Comparison of ENCODE assay signal across 2 cellular contexts in the genomic region with DNA sequence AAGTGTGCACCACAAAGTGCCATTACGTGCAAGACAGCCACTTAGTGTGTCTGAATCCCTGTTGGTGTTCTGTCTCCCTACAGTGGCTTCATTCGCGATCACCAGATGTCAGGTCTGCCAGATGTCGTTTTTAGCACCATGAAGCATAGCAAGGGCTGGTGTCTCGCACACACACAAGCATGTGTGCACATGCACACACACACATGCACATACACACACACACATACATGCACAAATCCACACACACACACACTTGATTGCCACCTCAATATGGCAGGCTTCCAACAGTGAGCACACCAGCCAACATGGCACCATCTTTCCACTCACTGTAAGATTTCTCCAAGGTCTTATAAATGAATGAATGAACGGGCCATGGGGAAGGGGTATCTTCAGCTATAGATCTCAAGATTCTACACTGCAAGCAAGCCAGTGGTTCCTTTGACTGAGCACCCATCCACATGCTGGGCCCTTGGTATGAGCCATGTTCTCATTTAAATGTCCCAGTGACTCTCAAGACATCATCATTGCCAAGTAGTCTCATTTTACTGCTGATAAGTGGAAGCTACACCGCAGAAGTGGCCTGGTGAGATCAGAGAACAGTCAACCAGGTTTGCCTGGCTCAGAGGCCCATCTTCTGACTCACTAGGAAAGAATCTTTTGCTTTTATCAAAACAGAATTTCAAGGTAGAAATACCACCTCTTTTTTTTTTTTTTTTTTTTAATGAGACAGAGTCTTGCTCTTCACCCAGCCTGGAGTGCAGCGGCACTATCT.
A peak's percentile ranks its signal among the peaks of the same experiment; 100 is the strongest.
TF ChIP-seq lines count a peak whose summit lies in the region.

No MANE protein-coding gene starts in this region.

TF ChIP-seq in A549, 52 proteins besides CTCF, POLR2A, EP300 and RAD21 (continued from another document):
- no peak for TF ChIP-seq NFE2L2 (conservative IDR thresholded peaks at IDR 0.05; ENCODE audit: low read length)
- no peak for TF ChIP-seq RARB (CRISPR knock-in tag; IDR thresholded peaks at IDR 0.05)
- TF ChIP-seq JUN (IDR thresholded peaks at IDR 0.05) = no peak
- TF ChIP-seq PHF8 (IDR thresholded peaks at IDR 0.05; ENCODE audit: borderline replicate concordance, low read depth) = no peak
- no peak for TF ChIP-seq KDM1A (IDR thresholded peaks at IDR 0.05; ENCODE audit: low read depth)
- TF ChIP-seq KDM5A (IDR thresholded peaks at IDR 0.05) = no peak
- TF ChIP-seq FOSL2 (IDR thresholded peaks at IDR 0.05) = no peak
- no peak for TF ChIP-seq FOSL2 (CRISPR knock-in tag; IDR thresholded peaks at IDR 0.05)
- TF ChIP-seq JUNB (IDR thresholded peaks at IDR 0.05) = no peak
- no peak for TF ChIP-seq NR3C1 (IDR thresholded peaks at IDR 0.05)
- TF ChIP-seq, protein P1, sequence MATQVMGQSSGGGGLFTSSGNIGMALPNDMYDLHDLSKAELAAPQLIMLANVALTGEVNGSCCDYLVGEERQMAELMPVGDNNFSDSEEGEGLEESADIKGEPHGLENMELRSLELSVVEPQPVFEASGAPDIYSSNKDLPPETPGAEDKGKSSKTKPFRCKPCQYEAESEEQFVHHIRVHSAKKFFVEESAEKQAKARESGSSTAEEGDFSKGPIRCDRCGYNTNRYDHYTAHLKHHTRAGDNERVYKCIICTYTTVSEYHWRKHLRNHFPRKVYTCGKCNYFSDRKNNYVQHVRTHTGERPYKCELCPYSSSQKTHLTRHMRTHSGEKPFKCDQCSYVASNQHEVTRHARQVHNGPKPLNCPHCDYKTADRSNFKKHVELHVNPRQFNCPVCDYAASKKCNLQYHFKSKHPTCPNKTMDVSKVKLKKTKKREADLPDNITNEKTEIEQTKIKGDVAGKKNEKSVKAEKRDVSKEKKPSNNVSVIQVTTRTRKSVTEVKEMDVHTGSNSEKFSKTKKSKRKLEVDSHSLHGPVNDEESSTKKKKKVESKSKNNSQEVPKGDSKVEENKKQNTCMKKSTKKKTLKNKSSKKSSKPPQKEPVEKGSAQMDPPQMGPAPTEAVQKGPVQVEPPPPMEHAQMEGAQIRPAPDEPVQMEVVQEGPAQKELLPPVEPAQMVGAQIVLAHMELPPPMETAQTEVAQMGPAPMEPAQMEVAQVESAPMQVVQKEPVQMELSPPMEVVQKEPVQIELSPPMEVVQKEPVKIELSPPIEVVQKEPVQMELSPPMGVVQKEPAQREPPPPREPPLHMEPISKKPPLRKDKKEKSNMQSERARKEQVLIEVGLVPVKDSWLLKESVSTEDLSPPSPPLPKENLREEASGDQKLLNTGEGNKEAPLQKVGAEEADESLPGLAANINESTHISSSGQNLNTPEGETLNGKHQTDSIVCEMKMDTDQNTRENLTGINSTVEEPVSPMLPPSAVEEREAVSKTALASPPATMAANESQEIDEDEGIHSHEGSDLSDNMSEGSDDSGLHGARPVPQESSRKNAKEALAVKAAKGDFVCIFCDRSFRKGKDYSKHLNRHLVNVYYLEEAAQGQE (IDR thresholded peaks at IDR 0.05) = no peak
- no peak for TF ChIP-seq RCOR1 (IDR thresholded peaks at IDR 0.05; ENCODE audit: low read depth, low read length)
- TF ChIP-seq FOSB (CRISPR knock-in tag; IDR thresholded peaks at IDR 0.05) = no peak
- no peak for TF ChIP-seq CEBPB (IDR thresholded peaks at IDR 0.05)
TF ChIP-seq in A549: peak in this region for 0.

TF ChIP-seq in HCT116, 20 proteins besides CTCF, POLR2A, EP300 and RAD21 (continued from another document):
- TF ChIP-seq EZH2phosphoT487 (IDR thresholded peaks at IDR 0.05; ENCODE audit: borderline replicate concordance) (no peak), ZNF274 (IDR thresholded peaks at IDR 0.05; ENCODE audit: low read depth, low read length) (no peak), EGR1 (IDR thresholded peaks at IDR 0.05; ENCODE audit: low read depth) (no peak), SRF (IDR thresholded peaks at IDR 0.05; ENCODE audit: low read depth) (no peak), ATF3 (IDR thresholded peaks at IDR 0.05) (no peak), SP1 (IDR thresholded peaks at IDR 0.05; ENCODE audit: low read depth) (peak; percentile 63), POLR2AphosphoS5 (IDR thresholded peaks at IDR 0.05; ENCODE audit: low read depth, low read length) (no peak), JUND (IDR thresholded peaks at IDR 0.05) (peak; percentile 85), ELF1 (IDR thresholded peaks at IDR 0.05; ENCODE audit: borderline replicate concordance, low read depth) (no peak), FOSL1 (IDR thresholded peaks at IDR 0.05; ENCODE audit: low read depth) (peak; percentile 81), TCF7L2 (IDR thresholded peaks at IDR 0.05; ENCODE audit: borderline replicate concordance, extremely low read depth, insufficient read depth, insufficient read length) (peak; percentile 47), CEBPB (IDR thresholded peaks at IDR 0.05; ENCODE audit: low read depth) (0 out of 2 replicates have a peak, but pooled peaks have one; percentile 22), ZFX (IDR thresholded peaks at IDR 0.05) (no peak), SIN3A (IDR thresholded peaks at IDR 0.05; ENCODE audit: low read depth) (peak; percentile 67)
- TF ChIP-seq, protein P1 (IDR thresholded peaks at IDR 0.05; ENCODE audit: low read depth) = no peak
- TF ChIP-seq, protein P2, sequence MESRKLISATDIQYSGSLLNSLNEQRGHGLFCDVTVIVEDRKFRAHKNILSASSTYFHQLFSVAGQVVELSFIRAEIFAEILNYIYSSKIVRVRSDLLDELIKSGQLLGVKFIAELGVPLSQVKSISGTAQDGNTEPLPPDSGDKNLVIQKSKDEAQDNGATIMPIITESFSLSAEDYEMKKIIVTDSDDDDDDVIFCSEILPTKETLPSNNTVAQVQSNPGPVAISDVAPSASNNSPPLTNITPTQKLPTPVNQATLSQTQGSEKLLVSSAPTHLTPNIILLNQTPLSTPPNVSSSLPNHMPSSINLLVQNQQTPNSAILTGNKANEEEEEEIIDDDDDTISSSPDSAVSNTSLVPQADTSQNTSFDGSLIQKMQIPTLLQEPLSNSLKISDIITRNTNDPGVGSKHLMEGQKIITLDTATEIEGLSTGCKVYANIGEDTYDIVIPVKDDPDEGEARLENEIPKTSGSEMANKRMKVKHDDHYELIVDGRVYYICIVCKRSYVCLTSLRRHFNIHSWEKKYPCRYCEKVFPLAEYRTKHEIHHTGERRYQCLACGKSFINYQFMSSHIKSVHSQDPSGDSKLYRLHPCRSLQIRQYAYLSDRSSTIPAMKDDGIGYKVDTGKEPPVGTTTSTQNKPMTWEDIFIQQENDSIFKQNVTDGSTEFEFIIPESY (IDR thresholded peaks at IDR 0.05; ENCODE audit: extremely low read depth, insufficient replicate concordance, low read length) = no peak
